17 cellular contexts compared by ENCODE assay signal in genomic region chr2:118031566-118031965, GRCh38. TPM values are rescaled to one million over a fixed set of nuclear protein-coding genes. Genes with fewer than 3 reads are reported as not detected.
DNase-seq lines count a peak whose midpoint lies in the region; ATAC-seq, FAIRE-seq and TF ChIP-seq lines count a peak whose summit lies in the region.
"Had no signal": no experiment of that assay in that cellular context is flagged by ENCODE, and none has a peak within 500 bp of the region (broad histone marks: within the 10 kb centered on the region; RNA-seq: fewer than 3 reads in every experiment).

No MANE protein-coding gene starts in this region.

- H3K23ac ChIP-seq in H9 (ENCODE audit: insufficient read length, low read depth, low read length) = no peak overlapping the region

- no peak overlapping the region for H4K5ac ChIP-seq in H9 (ENCODE audit: insufficient read length, low read depth, low read length)

- H2AFZ ChIP-seq in H9 (ENCODE audit: low read length) = no peak overlapping the region

- H3K9me3 ChIP-seq in HAP-1 (peaks cover 4% of the 10 kb centered on the region; the same call in 1 of the 2 replicates), H9 (ENCODE audit: control insufficient read depth, low read depth, low read length) (no peaks in the 10 kb centered on the region)

- H2BK12ac ChIP-seq in H9 (ENCODE audit: insufficient read length, low read depth, low read length) = no peak overlapping the region

- H4K20me1 ChIP-seq in H9 (ENCODE audit: control insufficient read depth, insufficient read depth, insufficient read length) = no peaks in the 10 kb centered on the region
- H4K20me1 ChIP-seq: BLaER1 treated with 17β-estradiol and CSF1 and Interleukin-3, amounts not matched to agents 10 nM and 100 nM had no signal

- H3T11ph ChIP-seq in H9 (ENCODE audit: low read length) = no peak overlapping the region

- H2AK5ac ChIP-seq in H9 (ENCODE audit: insufficient read length, low read length) = no peak overlapping the region

- no peaks in the 10 kb centered on the region for H3K79me1 ChIP-seq in H9 (ENCODE audit: insufficient read depth, low read depth, low read length, poor library complexity, severe bottlenecking)

- no peak overlapping the region for H2BK5ac ChIP-seq in H9 (ENCODE audit: insufficient read length, low read length)

- H3K79me2 ChIP-seq in H9 (ENCODE audit: insufficient read depth, low read length) = no peaks in the 10 kb centered on the region

- H3K27ac Mint-ChIP-seq in naive B cell (no peak overlapping the region), H9 (no peak overlapping the region)
- H3K27ac Mint-ChIP-seq: B cell; CD8-positive, alpha-beta T cell; HFFc6 had no signal

- DNase-seq in GM18507 (ENCODE audit: extremely low spot score, insufficient read length, low read depth) (no peak), RPMI8226 (peak; percentile 52), naive B cell (no peak), HAP-1 (ENCODE audit: low spot score in 2 of 2) (no peak), H9 (no peak), SHP77 treated with DMSO at 0.1 percent for 48 hours (lab: John Stamatoyannopoulos, UW) (no peak)
- DNase-seq: Calu3; CD8-positive, alpha-beta T cell; DMS79 treated with DMSO at 0.1 percent for 48 hours; GF-D8; GOT3; HFFc6; KBM-7 had no signal

- H2BK120ac ChIP-seq in H9 (ENCODE audit: low read depth, low read length, poor library complexity, severe bottlenecking) = no peak overlapping the region

- peak; percentile 53 for ATAC-seq in HG03103 (IDR thresholded peaks at IDR 0.05; ENCODE audit: low read depth, unreplicated experiment)
- peak; percentile 54 to 75 for ATAC-seq in naive B cell (ENCODE audit: low read depth in 2 of 2)

- H3K9ac ChIP-seq in H9 (ENCODE audit: extremely low read depth, insufficient read length, low read length) = no peak overlapping the region
- H3K9ac ChIP-seq: BLaER1 treated with 17β-estradiol and CSF1 and Interleukin-3, amounts not matched to agents 10 nM and 100 nM had no signal

- H2BK15ac ChIP-seq in H9 (ENCODE audit: low read depth, low read length) = no peak overlapping the region

- H3K36me3 Mint-ChIP-seq in naive B cell (peaks cover 0 to 17% of the 10 kb centered on the region in 2 donors), H9 (ENCODE audit: insufficient read depth in 1 of 3, low read depth in 3 of 3) (peaks cover 0 to 2% (median 0%) of the 10 kb centered on the region in 3 experiments; a peak in 1 of 7 replicates)
- H3K36me3 Mint-ChIP-seq: CD8-positive, alpha-beta T cell had no signal

- TF ChIP-seq CTCF in H9 (conservative IDR thresholded peaks at IDR 0.05) = no peak

- H3K56ac ChIP-seq in H9 (ENCODE audit: insufficient read length, low read depth, low read length) = no peak overlapping the region

- H4K8ac ChIP-seq in H9 (replicated peaks; ENCODE audit: insufficient read length, low read depth, low read length) = no peak overlapping the region

- peaks cover 11 to 16% (median 14%) of the 10 kb centered on the region in 3 donors for H3K4me1 Mint-ChIP-seq in naive B cell
- H3K4me1 Mint-ChIP-seq in H9 = peaks cover 14 to 15% of the 10 kb centered on the region in 2 experiments

- H3K4me3 Mint-ChIP-seq in naive B cell (no peak overlapping the region), H9 (no peak overlapping the region)
- H3K4me3 Mint-ChIP-seq: B cell; CD8-positive, alpha-beta T cell; HFFc6; IgD-negative memory B cell had no signal

- peak; percentile 15 for FAIRE-seq in GM18507 (lab: Jason Lieb, UNC)

- H3K27me3 ChIP-seq in HAP-1 (ENCODE audit: low read depth) (0 out of 2 replicates have a peak, but pooled peaks cover 4% of the 10 kb centered on the region), H9 (ENCODE audit: insufficient read depth, low read length) (no peaks in the 10 kb centered on the region)
- H3K27me3 ChIP-seq: BLaER1 treated with 17β-estradiol and CSF1 and Interleukin-3, amounts not matched to agents 10 nM and 100 nM had no signal

- in situ Hi-C loops in HAP-1 (cut with MboI; ENCODE audit: low sequenced_read_pairs) = loop anchor here (25.0 kb wide), 1 partner anchor 831 kb away; no protein-coding TSS in a partner anchor

- H3K27me3 Mint-ChIP-seq in naive B cell (peaks cover 24 to 63% (median 54%) of the 10 kb centered on the region in 3 donors), H9 (ENCODE audit: low read depth) (peaks cover 10% of the 10 kb centered on the region)

- H2BK20ac ChIP-seq in H9 (ENCODE audit: low read depth, low read length, poor library complexity, severe bottlenecking) = no peak overlapping the region

- no peak overlapping the region for H3K14ac ChIP-seq in H9 (ENCODE audit: insufficient read depth, low read length)

- no peak overlapping the region for H3K4ac ChIP-seq in H9 (ENCODE audit: low read depth, low read length)

- no peak overlapping the region for H4K91ac ChIP-seq in H9 (ENCODE audit: insufficient read length, low read depth, low read length)

- H3K4me2 ChIP-seq in H9 (ENCODE audit: insufficient read depth, insufficient read length, low read length) = no peak overlapping the region
- H3K4me2 ChIP-seq: BLaER1 treated with 17β-estradiol and CSF1 and Interleukin-3, amounts not matched to agents 10 nM and 100 nM had no signal

- no peak overlapping the region for H3K4me3 ChIP-seq in HAP-1
- H3K4me3 ChIP-seq: BLaER1 treated with 17β-estradiol and CSF1 and Interleukin-3, amounts not matched to agents 10 nM and 100 nM had no signal

- H3K4me1 ChIP-seq in HAP-1 (peaks cover 7% of the 10 kb centered on the region; the same call in 1 of the 2 replicates), H9 (ENCODE audit: insufficient read depth, low read length) (no peaks in the 10 kb centered on the region; the same call in 1 of the 2 replicates)

- no peaks in the 10 kb centered on the region for H3K23me2 ChIP-seq in H9 (ENCODE audit: insufficient read length, low read depth, low read length, poor library complexity, severe bottlenecking)

- no peak overlapping the region for H3K18ac ChIP-seq in H9 (ENCODE audit: insufficient read length, low read depth, low read length)

- H3K36me3 ChIP-seq in HAP-1 (replicated peaks) = no peaks in the 10 kb centered on the region
- H3K36me3 ChIP-seq: BLaER1 treated with 17β-estradiol and CSF1 and Interleukin-3, amounts not matched to agents 10 nM and 100 nM had no signal

- H3K9me3 Mint-ChIP-seq in naive B cell (peaks cover 4 to 14% (median 10%) of the 10 kb centered on the region in 7 donors), H9 (peaks cover 6 to 7% of the 10 kb centered on the region in 2 experiments; a peak in 3 of 5 replicates)

- no peak overlapping the region for H3K27ac ChIP-seq in H9 (ENCODE audit: insufficient read length, low read depth, low read length)
- H3K27ac ChIP-seq: BLaER1 treated with 17β-estradiol and CSF1 and Interleukin-3, amounts not matched to agents 10 nM and 100 nM had no signal

RNA-seq across cellular contexts. Expression of gene CCDC93, which starts 17.7 kb away (rescaled TPM):
- 10 to 100 TPM in 3 of 6 donors, 1 to 10 TPM in 3; 5.1 to 11.6 (median 9.5) TPM for polyA plus RNA-seq in naive B cell (ENCODE audit: low read depth in 6 of 6)
- 16.4 and 16.9 TPM in 2 replicates for total RNA-seq in H9 (2021)

RNA-seq across cellular contexts. Expression of gene INSIG2, which starts 56.7 kb away (rescaled TPM):
- 10 to 100 TPM; 23.6 to 54.5 (median 27.3) TPM for polyA plus RNA-seq in naive B cell (ENCODE audit: low read depth in 6 of 6)
- total RNA-seq in H9 (2021) = 7.8 and 8.7 TPM in 2 replicates
